21 cellular contexts compared by ENCODE assay signal in the genomic region with DNA sequence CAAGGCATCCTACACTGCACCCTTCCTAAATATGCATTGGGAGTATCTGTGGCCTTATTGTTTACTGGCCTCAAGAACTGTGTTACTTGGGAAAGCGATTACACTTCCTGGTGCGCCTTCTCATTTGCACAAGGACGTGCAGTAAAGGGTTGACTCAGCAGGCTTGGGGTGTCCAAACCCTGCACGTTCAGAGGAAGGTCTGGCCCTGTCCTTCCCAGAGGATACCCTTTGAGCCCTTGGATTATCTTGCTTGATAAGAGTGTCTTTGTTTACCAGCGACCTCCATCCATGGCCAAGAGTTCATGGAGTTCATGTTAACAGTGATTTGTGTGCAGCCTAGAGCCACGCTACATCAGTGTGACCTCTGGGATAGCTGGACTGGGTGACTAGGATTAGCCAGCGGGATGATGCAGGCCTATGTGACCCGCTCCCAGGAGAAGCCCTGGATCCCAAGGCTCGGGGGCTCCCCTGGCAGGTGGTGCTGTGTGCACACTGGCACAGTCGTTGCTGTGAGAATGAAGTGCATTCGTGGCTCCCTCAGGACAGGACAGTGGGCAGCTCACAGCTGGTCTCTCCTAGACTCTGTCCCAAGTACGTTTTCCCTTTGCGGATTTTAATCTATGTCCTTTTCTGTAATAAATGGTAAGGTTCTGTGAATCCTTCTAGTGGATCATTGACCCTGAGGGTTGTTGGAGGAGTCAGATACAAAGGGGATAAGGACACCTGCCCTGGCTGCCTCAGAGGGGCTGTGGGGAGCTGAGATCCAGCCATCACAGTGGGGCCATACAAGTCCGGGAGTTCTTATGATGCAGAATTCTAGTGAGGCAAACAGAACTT.
"Had no signal": no experiment of that assay in that cellular context is flagged by ENCODE, and none has a peak within 500 bp of the region (broad histone marks: within the 10 kb centered on the region; RNA-seq: fewer than 3 reads in every experiment).

No MANE protein-coding gene starts in this region.

- H3K9me3 ChIP-seq: heart left ventricle, neutrophil, pancreas, tibial nerve had no signal

- H3K4me3 Mint-ChIP-seq: activated B cell treated with CpG ODN at 0.5 μM for 24 hours; activated CD8-positive, alpha-beta T cell treated with anti-CD3 and anti-CD28 coated beads for 36 hours; activated naive CD8-positive, alpha-beta T cell treated with anti-CD3 and anti-CD28 coated beads, Interleukin-2, amount 10 ng/mL, durations not matched to agents 7 days and 5 days; activated T-cell treated with anti-CD3 and anti-CD28 coated beads, Interleukin-2, amount 50 U/mL, for 24 hours; naive thymus-derived CD4-positive, alpha-beta T cell had no signal

- H3K27me3 ChIP-seq: heart left ventricle, pancreas, tibial nerve had no signal

- H3K36me3 ChIP-seq: heart left ventricle, neutrophil, pancreas, tibial nerve had no signal

- H3K4me3 ChIP-seq: dorsolateral prefrontal cortex, heart left ventricle, pancreas, SK-N-MC, tibial nerve had no signal

- DNase-seq: activated B cell treated with CpG ODN at 0.5 μM for 24 hours; activated CD4-positive, alpha-beta T cell treated with anti-CD3 and anti-CD28 coated beads for 4 hours; activated CD8-positive, alpha-beta T cell treated with anti-CD3 and anti-CD28 coated beads for 36 hours; activated naive CD4-positive, alpha-beta T cell treated with Interleukin-2 at 50 U/mL for 16 hours; activated naive CD8-positive, alpha-beta T cell treated with anti-CD3 and anti-CD28 coated beads, Interleukin-2, amount 10 ng/mL, durations not matched to agents 7 days and 5 days; activated T-cell treated with anti-CD3 and anti-CD28 coated beads, Interleukin-2, amount 50 U/mL, for 24 hours; amygdala; dorsolateral prefrontal cortex; heart left ventricle; kidney glomerular epithelial cell; mesenchymal stem cell; naive thymus-derived CD4-positive, alpha-beta T cell; pancreas; stimulated activated CD8-positive, alpha-beta memory T cell treated with anti-CD3 and anti-CD28 coated beads, Interleukin-4, amount 100 ng/mL, for 48 hours; stimulated activated naive CD4-positive, alpha-beta T cell treated with Interleukin-2 at 50 U/mL for 16 hours; substantia nigra had no signal

- ATAC-seq: activated CD8-positive, alpha-beta T cell treated with anti-CD3 and anti-CD28 coated beads for 36 hours; heart left ventricle; pancreas; sciatic nerve had no signal

- H3K27ac ChIP-seq: dorsolateral prefrontal cortex, heart left ventricle, neutrophil, pancreas, SK-N-MC, tibial nerve had no signal

- H3K9me3 Mint-ChIP-seq: activated B cell treated with CpG ODN at 0.5 μM for 24 hours; activated CD8-positive, alpha-beta T cell treated with anti-CD3 and anti-CD28 coated beads for 36 hours; activated naive CD8-positive, alpha-beta T cell treated with anti-CD3 and anti-CD28 coated beads, Interleukin-2, amount 10 ng/mL, durations not matched to agents 7 days and 5 days; activated T-cell treated with anti-CD3 and anti-CD28 coated beads, Interleukin-2, amount 50 U/mL, for 24 hours; activated T-helper 2 cell treated with anti-CD3 and anti-CD28 coated beads, Interferon-gamma antibody, Interleukin-2, Interleukin-4, amounts not matched to agents 10 μg/mL and 5 μg/mL and 100 μg/mL, durations not matched to agents 14 hours and 24 hours and 36 hours; naive thymus-derived CD4-positive, alpha-beta T cell had no signal

- H3K36me3 Mint-ChIP-seq: activated naive CD8-positive, alpha-beta T cell treated with anti-CD3 and anti-CD28 coated beads, Interleukin-2, amount 10 ng/mL, durations not matched to agents 7 days and 5 days; naive thymus-derived CD4-positive, alpha-beta T cell had no signal

- H3K4me1 Mint-ChIP-seq: activated B cell treated with CpG ODN at 0.5 μM for 24 hours; activated naive CD8-positive, alpha-beta T cell treated with anti-CD3 and anti-CD28 coated beads, Interleukin-2, amount 10 ng/mL, durations not matched to agents 7 days and 5 days; naive thymus-derived CD4-positive, alpha-beta T cell had no signal

- H3K27ac Mint-ChIP-seq: activated B cell treated with CpG ODN at 0.5 μM for 24 hours; activated CD8-positive, alpha-beta T cell treated with anti-CD3 and anti-CD28 coated beads for 36 hours; activated naive CD8-positive, alpha-beta T cell treated with anti-CD3 and anti-CD28 coated beads, Interleukin-2, amount 10 ng/mL, durations not matched to agents 7 days and 5 days; activated T-cell treated with anti-CD3 and anti-CD28 coated beads, Interleukin-2, amount 50 U/mL, for 24 hours; activated T-helper 2 cell treated with anti-CD3 and anti-CD28 coated beads, Interferon-gamma antibody, Interleukin-2, Interleukin-4, amounts not matched to agents 10 μg/mL and 5 μg/mL and 100 μg/mL, durations not matched to agents 14 hours and 24 hours and 36 hours; naive thymus-derived CD4-positive, alpha-beta T cell had no signal

- H3K4me1 ChIP-seq: heart left ventricle, tibial nerve had no signal
